In the genomic region with DNA sequence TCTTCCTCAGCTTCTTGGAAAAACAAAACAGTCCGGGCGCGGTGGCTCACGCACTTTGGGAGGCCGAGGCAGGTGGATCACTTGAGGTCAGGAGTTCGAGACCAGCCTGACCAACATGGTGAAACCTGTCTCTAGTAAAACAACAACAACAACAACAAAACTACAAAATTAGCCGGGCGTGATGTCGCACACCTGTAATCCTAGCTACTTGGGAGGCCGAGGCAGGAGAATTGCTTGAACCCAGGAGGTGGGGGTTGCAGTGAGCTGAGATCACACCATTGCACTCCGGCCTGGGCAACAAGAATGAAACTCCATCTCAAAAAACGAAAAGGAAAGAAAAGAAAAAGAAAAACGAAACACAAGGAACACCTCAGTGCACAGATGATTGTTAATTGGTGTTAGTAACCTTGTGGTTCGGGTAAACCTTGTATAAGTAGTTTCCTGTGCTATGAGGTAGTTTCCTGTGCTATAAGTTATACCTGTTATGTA, we compare ENCODE assay signal across 7 cellular contexts. TPM values are rescaled to one million over a fixed set of nuclear protein-coding genes. Genes with fewer than 3 reads are reported as not detected.
A peak's percentile ranks its signal among the peaks of the same experiment; 100 is the strongest.
DNase-seq lines count a peak whose midpoint lies in the region; ATAC-seq and TF ChIP-seq lines count a peak whose summit lies in the region.
"Not testable (repeated sequence)": the region's sequence is repeated elsewhere in the genome, so short reads cannot be mapped to it uniquely, and the experiment has no call there.

No MANE protein-coding gene starts in this region.

- not testable (repeated sequence) for H2BK120ac ChIP-seq in neuronal stem cell (ENCODE audit: low read depth, low read length)

- not testable (repeated sequence) for H4K8ac ChIP-seq in neuronal stem cell (ENCODE audit: low read depth, low read length)

- not testable (repeated sequence) for H2BK5ac ChIP-seq in neuronal stem cell (ENCODE audit: low read length)

- not testable (repeated sequence) for H3K27ac ChIP-seq in PC-9; neuronal stem cell (replicated peaks; ENCODE audit: low read length)

- CTCF ChIA-PET in PC-9 (lab: Charles Lee): interaction anchor here (0.6 to 1.1 kb wide), 3 partner anchors 69 to 148 kb away, joined by 5 to 7 read pairs (median 7); no protein-coding TSS in a partner anchor

- DNase-seq in PC-9; fibroblast of the aortic adventitia (ENCODE audit: low read depth); neuronal stem cell (ENCODE audit: low spot score): not testable (repeated sequence)
- DNase-seq in activated naive CD4-positive, alpha-beta T cell treated with anti-CD3 and anti-CD28 coated beads, Interleukin-2, amount 50 U/mL, for 16 hours: peak; percentile 16

- H3K9me2 ChIP-seq in PC-9 (ENCODE audit: insufficient read depth): not testable (repeated sequence)

- not testable (repeated sequence) for H3K18ac ChIP-seq in neuronal stem cell (ENCODE audit: low read length)

- not testable (repeated sequence) for H2BK12ac ChIP-seq in neuronal stem cell (ENCODE audit: low read length)

- H3K4me3 ChIP-seq in PC-9 (peak overlapping the region; percentile 89; the same call in 1 of the 2 replicates), fibroblast of the aortic adventitia (ENCODE audit: low read depth, low read length) (peak overlapping the region; percentile 94), neuronal stem cell (ENCODE audit: low read length in 2 of 2) (peak overlapping the region in 1 of 2 donors; percentile 65)

- H3K36me3 ChIP-seq in PC-9 (ENCODE audit: low read depth): not testable (repeated sequence)
- H3K36me3 ChIP-seq in neuronal stem cell (replicated peaks in 1 of 2; ENCODE audit: control insufficient read depth in 2 of 2, insufficient read depth in 2 of 2, low read length in 2 of 2): peaks cover 0 to 14% of the 10 kb centered on the region in 2 donors

- H2BK15ac ChIP-seq in neuronal stem cell (ENCODE audit: low read length): not testable (repeated sequence)

- not testable (repeated sequence) for BruUV-seq in PC-9 (replicated peaks; lab: Mats Ljungman, UMichigan)

- ATAC-seq in GM18508 (IDR thresholded peaks at IDR 0.05; ENCODE audit: insufficient read depth, unreplicated experiment): peak; percentile 52
- ATAC-seq in GM21576 (IDR thresholded peaks at IDR 0.05; ENCODE audit: unreplicated experiment): peak; percentile 48
- peak; percentile 43 for ATAC-seq in HG03196 (IDR thresholded peaks at IDR 0.05; ENCODE audit: unreplicated experiment)

- H3F3A ChIP-seq in PC-9 (ENCODE audit: insufficient read depth, low read depth): not testable (repeated sequence)

- H2AFZ ChIP-seq in PC-9: peak overlapping the region; percentile 96
- peak overlapping the region; percentile 92 for H2AFZ ChIP-seq in neuronal stem cell (ENCODE audit: low read length)

- H3K9me3 ChIP-seq in PC-9 (ENCODE audit: insufficient read depth, low read depth); neuronal stem cell (replicated peaks in 1 of 2; ENCODE audit: control insufficient read depth in 2 of 2, insufficient read depth in 1 of 2, low read depth in 1 of 2, low read length in 2 of 2): not testable (repeated sequence)

- not testable (repeated sequence) for H3K9ac ChIP-seq in neuronal stem cell (ENCODE audit: low read depth, low read length, poor library complexity)

- intact Hi-C loops in PC-9 (cut with micrococcal nuclease; ENCODE audit: unreplicated experiment): loop anchor here (10.0 kb wide), 1 partner anchor 429 kb away; no protein-coding TSS in a partner anchor

- H4K20me1 ChIP-seq in PC-9 (ENCODE audit: insufficient read depth): not testable (repeated sequence)

- not testable (repeated sequence) for TF ChIP-seq CTCF in PC-9 (conservative IDR thresholded peaks at IDR 0.05); fibroblast of the aortic adventitia (IDR thresholded peaks at IDR 0.05; ENCODE audit: insufficient read depth, low read length)

- H3K79me1 ChIP-seq in neuronal stem cell (ENCODE audit: low read depth, low read length): not testable (repeated sequence)

- H4K91ac ChIP-seq in neuronal stem cell (ENCODE audit: low read depth, low read length, poor library complexity): not testable (repeated sequence)

- POLR2A ChIA-PET in PC-9 (lab: Charles Lee; ENCODE audit: unreplicated experiment): interaction anchor here (0.5 to 0.6 kb wide), 3 partner anchors 48 to 173 kb away, joined by 3 read pairs; a partner anchor contains a TSS

- peak overlapping the region; percentile 81 for H3K4me2 ChIP-seq in PC-9
- H3K4me2 ChIP-seq in neuronal stem cell (ENCODE audit: insufficient read depth, low read length, poor library complexity, severe bottlenecking): not testable (repeated sequence)

- H3K14ac ChIP-seq in neuronal stem cell (ENCODE audit: low read length): not testable (repeated sequence)

- no CpG with 5 or more reads among the region's 14 CpGs for WGBS in neuronal stem cell (ENCODE audit: extremely low coverage in 2 of 2, insufficient read length in 2 of 2, insufficient replicate concordance in 1 of 2), 2 donors

- not testable (repeated sequence) for H2AK5ac ChIP-seq in neuronal stem cell (ENCODE audit: low read depth, low read length)

- H3K79me2 ChIP-seq in PC-9 (ENCODE audit: low read depth): peaks cover 12% of the 10 kb centered on the region; the same call in 1 of the 2 replicates

- H3K27me3 ChIP-seq in PC-9 (ENCODE audit: insufficient read depth, low read depth): not testable (repeated sequence)
- H3K27me3 ChIP-seq in neuronal stem cell (ENCODE audit: control insufficient read depth in 3 of 3, insufficient read depth in 3 of 3, low read depth in 1 of 3, low read length in 3 of 3): peaks cover 0 to 26% (median 3%) of the 10 kb centered on the region in 3 experiments

- not testable (repeated sequence) for H3K4ac ChIP-seq in neuronal stem cell (ENCODE audit: low read length)

- not testable (repeated sequence) for H3K4me1 ChIP-seq in PC-9 (replicated peaks; ENCODE audit: insufficient read depth); neuronal stem cell (ENCODE audit: control insufficient read depth in 2 of 2, insufficient read depth in 1 of 2, low read depth in 1 of 2, low read length in 2 of 2)

- H3K23ac ChIP-seq in neuronal stem cell (ENCODE audit: low read depth, low read length, poor library complexity): not testable (repeated sequence)

RNA-seq across cellular contexts. Expression of a gene that starts 1.1 kb away (rescaled TPM):
- total RNA-seq in PC-9 (2021) (8.2 and 10.0 TPM in 2 replicates), fibroblast of the aortic adventitia (ENCODE audit: low replicate concordance) (3.0 and 3.7 TPM in 2 replicates)
- 0.92 TPM for polyA plus RNA-seq in neuronal stem cell (2013, experiment 1 of 2)
- polyA plus RNA-seq in neuronal stem cell (2013, experiment 2 of 2): 1.1 TPM
